In the genomic region with DNA sequence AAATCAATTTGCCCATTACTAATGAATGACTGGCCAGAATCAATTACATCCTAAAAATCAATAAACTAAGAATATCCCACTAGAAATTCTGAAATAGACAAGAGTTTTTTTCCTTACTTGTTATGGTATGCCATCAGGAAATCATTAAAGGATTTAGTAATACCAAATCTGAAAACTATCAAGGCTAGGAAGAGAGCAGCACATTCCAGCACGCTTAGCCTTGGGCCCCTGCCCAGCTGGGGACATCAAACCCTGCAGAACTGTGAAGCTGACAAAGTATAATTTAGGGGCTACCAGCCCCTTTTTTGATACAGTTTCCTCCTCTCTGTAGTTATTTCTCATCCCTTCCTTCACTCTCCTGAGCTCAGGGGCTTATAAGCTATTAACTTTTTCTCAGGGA, we compare ENCODE assay signal across 19 cellular contexts.
DNase-seq lines count a peak whose midpoint lies in the region; ATAC-seq and TF ChIP-seq lines count a peak whose summit lies in the region.
"Had no signal": no experiment of that assay in that cellular context is flagged by ENCODE, and none has a peak within 500 bp of the region (broad histone marks: within the 10 kb centered on the region; RNA-seq: fewer than 3 reads in every experiment).

No MANE protein-coding gene starts in this region.

- H2AFZ ChIP-seq in H9 (ENCODE audit: low read length): no peak overlapping the region

- H4K91ac ChIP-seq in H9 (ENCODE audit: insufficient read length, low read depth, low read length): no peak overlapping the region

- no peak overlapping the region for H4K8ac ChIP-seq in H9 (replicated peaks; ENCODE audit: insufficient read length, low read depth, low read length)

- H2BK20ac ChIP-seq in H9 (ENCODE audit: low read depth, low read length, poor library complexity, severe bottlenecking): no peak overlapping the region

- no peak overlapping the region for H3K4ac ChIP-seq in H9 (ENCODE audit: low read depth, low read length)

- no peaks in the 10 kb centered on the region for H3K36me3 Mint-ChIP-seq in H9 (ENCODE audit: insufficient read depth in 1 of 3, low read depth in 3 of 3)
- H3K36me3 Mint-ChIP-seq: CD4-positive, CD25-positive, alpha-beta regulatory T cell had no signal

- H3K56ac ChIP-seq in H9 (ENCODE audit: insufficient read length, low read depth, low read length): no peak overlapping the region

- intact Hi-C loops in body of pancreas (cut with DNase I): no loop called here

- H3K14ac ChIP-seq in H9 (ENCODE audit: insufficient read depth, low read length): no peak overlapping the region

- H3K27ac ChIP-seq in body of pancreas: no peak overlapping the region
- H3K27ac ChIP-seq in H9 (ENCODE audit: insufficient read length, low read depth, low read length): no peak overlapping the region
- H3K27ac ChIP-seq: RWPE1, SJCRH30 had no signal

- H3K79me2 ChIP-seq in H9 (ENCODE audit: insufficient read depth, low read length): no peaks in the 10 kb centered on the region

- no peak overlapping the region for H3K18ac ChIP-seq in H9 (ENCODE audit: insufficient read length, low read depth, low read length)

- H2AK5ac ChIP-seq in H9 (ENCODE audit: insufficient read length, low read length): no peak overlapping the region

- H2BK120ac ChIP-seq in H9 (ENCODE audit: low read depth, low read length, poor library complexity, severe bottlenecking): no peak overlapping the region

- TF ChIP-seq POLR2A in body of pancreas (IDR thresholded peaks at IDR 0.05): no peak

- no peak overlapping the region for H2BK5ac ChIP-seq in H9 (ENCODE audit: insufficient read length, low read length)

- no peak for TF ChIP-seq CTCF in body of pancreas (IDR thresholded peaks at IDR 0.05)
- TF ChIP-seq CTCF in H9 (conservative IDR thresholded peaks at IDR 0.05): no peak

- no peak overlapping the region for H3K4me2 ChIP-seq in H9 (ENCODE audit: insufficient read depth, insufficient read length, low read length)

- H3K9me3 Mint-ChIP-seq in H9: no peaks in the 10 kb centered on the region
- H3K9me3 Mint-ChIP-seq: CD4-positive, CD25-positive, alpha-beta regulatory T cell had no signal

- peak; percentile 63 for DNase-seq in AG08395 (ENCODE audit: low spot score)
- DNase-seq in GM03348 (ENCODE audit: low spot score): peak; percentile 63
- DNase-seq in body of pancreas: peak in 3 of 4 donors; percentile 13 to 28 (median 18)
- peak; percentile 24 for DNase-seq in left kidney (ENCODE audit: low read depth, low spot score)
- DNase-seq in NCI-H226: no peak
- DNase-seq in NOMO-1 treated with DMSO at 0.1 percent for 48 hours (lab: John Stamatoyannopoulos, UW; ENCODE audit: unreplicated experiment): no peak
- DNase-seq in H9: no peak
- no peak for DNase-seq in T-helper 9 cell
- DNase-seq: Caco-2; CD4-positive, CD25-positive, alpha-beta regulatory T cell; DMS153; Kasumi-1; NCI-H187 treated with DMSO at 0.1 percent for 48 hours; NCI-H2171 treated with DMSO at 0.1 percent for 48 hours; NCI-H510A; NCI-H774; PC-3; SJCRH30 had no signal

- 33 to 43% methylated on average over 1 of the region's 1 CpG for whole genome bisulfite sequencing in body of pancreas, 2 donors
- WGBS in H9 (ENCODE audit: extremely low coverage, insufficient read length, low lambda C conversion rate): no CpG with 5 or more reads among the region's 1 CpG

- no peak overlapping the region for H3K23ac ChIP-seq in H9 (ENCODE audit: insufficient read length, low read depth, low read length)

- H3K27me3 Mint-ChIP-seq in H9 (ENCODE audit: low read depth): peaks cover 3% of the 10 kb centered on the region; the same call in 1 of the 2 replicates

- no peaks in the 10 kb centered on the region for H4K20me1 ChIP-seq in H9 (ENCODE audit: control insufficient read depth, insufficient read depth, insufficient read length)

- H3K4me1 ChIP-seq in body of pancreas (no peaks in the 10 kb centered on the region), H9 (ENCODE audit: insufficient read depth, low read length) (no peaks in the 10 kb centered on the region)
- H3K4me1 ChIP-seq: Caco-2, SJCRH30 had no signal

- H3K23me2 ChIP-seq in H9 (ENCODE audit: insufficient read length, low read depth, low read length, poor library complexity, severe bottlenecking): no peaks in the 10 kb centered on the region

- no peaks in the 10 kb centered on the region for H3K27me3 ChIP-seq in body of pancreas
- H3K27me3 ChIP-seq in H9 (ENCODE audit: insufficient read depth, low read length): no peaks in the 10 kb centered on the region
- H3K27me3 ChIP-seq: SJCRH30 had no signal

- H3K27ac Mint-ChIP-seq in H9: no peak overlapping the region
- H3K27ac Mint-ChIP-seq: CD4-positive, CD25-positive, alpha-beta regulatory T cell had no signal

- H3K9ac ChIP-seq in H9 (ENCODE audit: extremely low read depth, insufficient read length, low read length): no peak overlapping the region

- H3K79me1 ChIP-seq in H9 (ENCODE audit: insufficient read depth, low read depth, low read length, poor library complexity, severe bottlenecking): no peaks in the 10 kb centered on the region

- no peaks in the 10 kb centered on the region for H3K9me3 ChIP-seq in body of pancreas
- H3K9me3 ChIP-seq in H9 (ENCODE audit: control insufficient read depth, low read depth, low read length): no peaks in the 10 kb centered on the region
- H3K9me3 ChIP-seq: Caco-2, SJCRH30 had no signal

- no peak overlapping the region for H3T11ph ChIP-seq in H9 (ENCODE audit: low read length)

- no peak overlapping the region for H3K4me3 ChIP-seq in body of pancreas
- H3K4me3 ChIP-seq: SJCRH30 had no signal

- H3K4me3 Mint-ChIP-seq in H9: no peak overlapping the region
- H3K4me3 Mint-ChIP-seq: CD4-positive, CD25-positive, alpha-beta regulatory T cell had no signal

- H3K4me1 Mint-ChIP-seq in H9: peaks cover 3 to 4% of the 10 kb centered on the region in 2 experiments; a peak in 3 of 4 replicates
- H3K4me1 Mint-ChIP-seq: CD4-positive, CD25-positive, alpha-beta regulatory T cell had no signal

- no peak overlapping the region for H2BK15ac ChIP-seq in H9 (ENCODE audit: low read depth, low read length)

- peak; percentile 40 for ATAC-seq in body of pancreas
- ATAC-seq: PC-3 had no signal

- H3K36me3 ChIP-seq in body of pancreas (replicated peaks in 1 of 2; ENCODE audit: insufficient read depth in 1 of 2, low read depth in 2 of 2): no peaks in the 10 kb centered on the region
- H3K36me3 ChIP-seq: SJCRH30 had no signal

- H2BK12ac ChIP-seq in H9 (ENCODE audit: insufficient read length, low read depth, low read length): no peak overlapping the region

- no peak overlapping the region for H4K5ac ChIP-seq in H9 (ENCODE audit: insufficient read length, low read depth, low read length)

Comparison
In these comparisons a context has a peak if more than half of its experiments do, and no peak if none do; other contexts are left out.
1. DNase-seq: peak in AG08395 (single experiment), GM03348 (single experiment), body of pancreas (3 of 4) and left kidney (single experiment); none in NCI-H226 (single experiment), NOMO-1 treated with DMSO at 0.1 percent for 48 hours (single experiment), H9 (single experiment) and T-helper 9 cell (single experiment).